15 cellular contexts compared by ENCODE assay signal in genomic region chr7:52088008-52088787, GRCh38.
A peak's percentile ranks its signal among the peaks of the same experiment; 100 is the strongest.
DNase-seq lines count a peak whose midpoint lies in the region; ATAC-seq, FAIRE-seq and TF ChIP-seq lines count a peak whose summit lies in the region.
"Had no signal": no experiment of that assay in that cellular context is flagged by ENCODE, and none has a peak within 500 bp of the region (broad histone marks: within the 10 kb centered on the region; RNA-seq: fewer than 3 reads in every experiment).

No MANE protein-coding gene starts in this region.

- H3K4me1 Mint-ChIP-seq in type B pancreatic cell (ENCODE audit: unreplicated experiment): peaks cover 9% of the 10 kb centered on the region
- H3K4me1 Mint-ChIP-seq: activated B cell treated with CpG ODN at 0.5 μM for 24 hours had no signal

- FAIRE-seq in GM12892 (lab: Jason Lieb, UNC): no peak

- TF ChIP-seq CTCF in astrocyte of the spinal cord (IDR thresholded peaks at IDR 0.05; ENCODE audit: low read depth, low read length) (peak; percentile 23), type B pancreatic cell (conservative IDR thresholded peaks at IDR 0.05) (peak; percentile 57)

- ATAC-seq in left ventricle myocardium superior (no peak), GM21381 (IDR thresholded peaks at IDR 0.05; ENCODE audit: unreplicated experiment) (no peak)
- ATAC-seq: left colon; stimulated activated naive CD8-positive, alpha-beta T cell treated with anti-CD3 and anti-CD28 coated beads, Interleukin-15, Interleukin-2, amounts not matched to agents 100 U/mL and 50 U/mL, for 24 hours had no signal

- H3K9me3 Mint-ChIP-seq in type B pancreatic cell: no peaks in the 10 kb centered on the region

- intact Hi-C loops in left ventricle myocardium superior (cut with micrococcal nuclease): no loop called here

- H3K36me3 Mint-ChIP-seq in type B pancreatic cell: no peaks in the 10 kb centered on the region

- H3K27me3 Mint-ChIP-seq in type B pancreatic cell: peaks cover 15% of the 10 kb centered on the region
- H3K27me3 Mint-ChIP-seq: activated B cell treated with CpG ODN at 0.5 μM for 24 hours had no signal

- peak overlapping the region; percentile 31 for H3K27ac Mint-ChIP-seq in type B pancreatic cell
- H3K27ac Mint-ChIP-seq: activated B cell treated with CpG ODN at 0.5 μM for 24 hours; activated naive CD4-positive, alpha-beta T cell treated with anti-CD3 and anti-CD28 coated beads, Interleukin-2, amount 50 U/mL, for 72 hours had no signal

- TF ChIP-seq POLR2A in GM12892 (IDR thresholded peaks at IDR 0.05; ENCODE audit: low read depth, low read length): no peak

- in situ Hi-C loops in astrocyte of the spinal cord (cut with HindIII; ENCODE audit: low sequenced_read_pairs): no loop called here

- DNase-seq in astrocyte of the spinal cord (ENCODE audit: low read depth, low spot score) (peak; percentile 4), left ventricle myocardium superior (peak; percentile 26), midbrain (lab: John Stamatoyannopoulos, UW) (peak; percentile 9), type B pancreatic cell (ENCODE audit: extremely low spot score, unreplicated experiment) (no peak), GM12892 (ENCODE audit: insufficient read length) (no peak), NCI-H1930 (lab: John Stamatoyannopoulos, UW) (no peak)
- DNase-seq: activated B cell treated with CpG ODN at 0.5 μM for 24 hours; activated CD8-positive, alpha-beta memory T cell treated with anti-CD3 and anti-CD28 coated beads, Interleukin-2, amount 50 U/mL, for 4 hours; KG1; left colon; NCI-H2029; stimulated activated CD4-positive, alpha-beta T cell treated with anti-CD3 and anti-CD28 coated beads, Interleukin-4, amount 100 ng/mL, for 4 hours; stimulated activated naive CD8-positive, alpha-beta T cell treated with anti-CD3 and anti-CD28 coated beads, Interleukin-15, Interleukin-2, amounts not matched to agents 100 U/mL and 50 U/mL, for 24 hours had no signal

- H3K4me3 Mint-ChIP-seq in type B pancreatic cell: peak overlapping the region; percentile 64
- H3K4me3 Mint-ChIP-seq: activated B cell treated with CpG ODN at 0.5 μM for 24 hours had no signal

- peak overlapping the region; percentile 34 for H3K4me3 ChIP-seq in astrocyte of the spinal cord (ENCODE audit: low read depth, low read length)

Comparison
In these comparisons a context has a peak if more than half of its experiments do, and no peak if none do; other contexts are left out.
1. DNase-seq: peak in astrocyte of the spinal cord (single experiment), left ventricle myocardium superior (single experiment) and midbrain (single experiment); none in type B pancreatic cell (single experiment), GM12892 (single experiment) and NCI-H1930 (0 of 2).